In the genomic region with DNA sequence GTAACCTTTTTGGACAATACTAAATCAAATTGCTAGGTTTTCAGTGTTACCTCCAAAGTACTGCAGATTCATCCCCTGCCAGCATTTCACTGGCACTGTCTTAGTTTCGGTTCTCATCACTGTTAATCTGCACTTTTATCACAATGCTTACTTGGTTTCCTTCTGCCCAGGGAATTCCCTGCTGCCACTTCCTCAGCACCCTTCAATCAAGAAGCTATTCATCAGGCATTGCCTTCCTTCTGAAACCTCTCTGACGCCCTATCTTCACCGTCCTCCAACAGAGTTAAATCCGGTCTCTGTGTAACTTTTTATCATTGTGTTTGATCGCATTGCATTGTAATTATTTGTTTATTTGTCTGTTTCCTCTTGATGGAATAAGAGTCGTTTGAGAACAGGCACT, we compare ENCODE assay signal across 25 cellular contexts. TPM values are rescaled to one million over a fixed set of nuclear protein-coding genes. Genes with fewer than 3 reads are reported as not detected.
"Had no signal": no experiment of that assay in that cellular context is flagged by ENCODE, and none has a peak within 500 bp of the region (broad histone marks: within the 10 kb centered on the region; RNA-seq: fewer than 3 reads in every experiment).

No MANE protein-coding gene starts in this region.

- DNase-seq: activated B cell treated with CpG ODN at 0.5 μM for 24 hours; activated CD4-positive, alpha-beta T cell treated with anti-CD3 and anti-CD28 coated beads, Interleukin-2, amount 50 U/mL, for 4 hours; activated CD8-positive, alpha-beta memory T cell treated with anti-CD3 and anti-CD28 coated beads for 24 hours; activated effector memory CD4-positive, alpha-beta T cell treated with Interleukin-2 at 50 U/mL for 16 hours; activated naive CD4-positive, alpha-beta T cell treated with anti-CD3 and anti-CD28 coated beads, Interleukin-2, amount 10 ng/mL, durations not matched to agents 7 days and 5 days; activated naive CD8-positive, alpha-beta T cell treated with anti-CD3 and anti-CD28 coated beads, Interleukin-2, amount 10 ng/mL, durations not matched to agents 7 days and 5 days; amniotic stem cell; brain microvascular endothelial cell; islet precursor cell; left ventricle myocardium superior; mucosa of descending colon; posterior cingulate gyrus; right lobe of liver; stimulated activated CD4-positive, alpha-beta T cell treated with anti-CD3 and anti-CD28 coated beads, Interleukin-2, amount 100 ng/mL, for 48 hours; stimulated activated naive CD4-positive, alpha-beta T cell treated with Interleukin-2 at 50 U/mL for 16 hours; T-helper 2 cell; testis; trophoblast cell; uterus had no signal

- H3K27ac ChIP-seq: brain microvascular endothelial cell, coronary artery, gastroesophageal sphincter, hepatocyte, right lobe of liver, testis, uterus had no signal

- H3K79me2 ChIP-seq: hepatocyte had no signal

- H3K27me3 ChIP-seq: brain microvascular endothelial cell, gastroesophageal sphincter, hepatocyte, right lobe of liver, testis, uterus had no signal

- H2AFZ ChIP-seq: hepatocyte had no signal

- H3K4me2 ChIP-seq: hepatocyte had no signal

- H3K4me3 Mint-ChIP-seq: activated B cell treated with CpG ODN at 0.5 μM for 24 hours; activated naive CD4-positive, alpha-beta T cell treated with anti-CD3 and anti-CD28 coated beads, Interleukin-2, amount 10 ng/mL, durations not matched to agents 7 days and 5 days; activated naive CD8-positive, alpha-beta T cell treated with anti-CD3 and anti-CD28 coated beads, Interleukin-2, amount 10 ng/mL, durations not matched to agents 7 days and 5 days; natural killer cell treated with Interleukin-12 subunit alpha and Interleukin-12 subunit beta and Interleukin-15 and Interleukin-18, amount 100 ng/mL, for 72 hours had no signal

- H3K4me3 ChIP-seq: coronary artery, gastroesophageal sphincter, hepatocyte, mucosa of descending colon, right lobe of liver, testis, uterus had no signal

- H3K36me3 ChIP-seq: brain microvascular endothelial cell, gastroesophageal sphincter, right lobe of liver, uterus had no signal

- FAIRE-seq: astrocyte, endothelial cell of umbilical vein had no signal

- H3K27ac Mint-ChIP-seq: activated B cell treated with CpG ODN at 0.5 μM for 24 hours; activated naive CD4-positive, alpha-beta T cell treated with anti-CD3 and anti-CD28 coated beads, Interleukin-2, amount 10 ng/mL, durations not matched to agents 7 days and 5 days; activated naive CD8-positive, alpha-beta T cell treated with anti-CD3 and anti-CD28 coated beads, Interleukin-2, amount 10 ng/mL, durations not matched to agents 7 days and 5 days; natural killer cell treated with Interleukin-12 subunit alpha and Interleukin-12 subunit beta and Interleukin-15 and Interleukin-18, amount 100 ng/mL, for 72 hours had no signal

- ATAC-seq: gastroesophageal sphincter; left ventricle myocardium superior; mucosa of descending colon; natural killer cell treated with Interleukin-12 subunit alpha and Interleukin-12 subunit beta and Interleukin-15 and Interleukin-18, amount 100 ng/mL, for 72 hours; right lobe of liver had no signal

- H3K9me3 Mint-ChIP-seq: activated B cell treated with CpG ODN at 0.5 μM for 24 hours; activated naive CD4-positive, alpha-beta T cell treated with anti-CD3 and anti-CD28 coated beads, Interleukin-2, amount 10 ng/mL, durations not matched to agents 7 days and 5 days; activated naive CD8-positive, alpha-beta T cell treated with anti-CD3 and anti-CD28 coated beads, Interleukin-2, amount 10 ng/mL, durations not matched to agents 7 days and 5 days; natural killer cell treated with Interleukin-12 subunit alpha and Interleukin-12 subunit beta and Interleukin-15 and Interleukin-18, amount 100 ng/mL, for 72 hours had no signal

- H3K9me3 ChIP-seq: gastroesophageal sphincter, mucosa of descending colon, right lobe of liver, testis, uterus had no signal

- H3K4me1 ChIP-seq: gastroesophageal sphincter, right lobe of liver, testis, uterus had no signal

- H3K4me1 Mint-ChIP-seq: activated B cell treated with CpG ODN at 0.5 μM for 24 hours; activated naive CD4-positive, alpha-beta T cell treated with anti-CD3 and anti-CD28 coated beads, Interleukin-2, amount 10 ng/mL, durations not matched to agents 7 days and 5 days; activated naive CD8-positive, alpha-beta T cell treated with anti-CD3 and anti-CD28 coated beads, Interleukin-2, amount 10 ng/mL, durations not matched to agents 7 days and 5 days had no signal

- H3K36me3 Mint-ChIP-seq: activated naive CD4-positive, alpha-beta T cell treated with anti-CD3 and anti-CD28 coated beads, Interleukin-2, amount 10 ng/mL, durations not matched to agents 7 days and 5 days; activated naive CD8-positive, alpha-beta T cell treated with anti-CD3 and anti-CD28 coated beads, Interleukin-2, amount 10 ng/mL, durations not matched to agents 7 days and 5 days; natural killer cell treated with Interleukin-12 subunit alpha and Interleukin-12 subunit beta and Interleukin-15 and Interleukin-18, amount 100 ng/mL, for 72 hours had no signal

RNA-seq across cellular contexts. Expression of a gene that starts 26.2 kb away (rescaled TPM):
- total RNA-seq: activated B cell treated with CpG ODN at 0.5 μM for 24 hours; activated naive CD8-positive, alpha-beta T cell treated with anti-CD3 and anti-CD28 coated beads, Interleukin-2, amount 10 ng/mL, durations not matched to agents 7 days and 5 days; natural killer cell treated with Interleukin-12 subunit alpha and Interleukin-12 subunit beta and Interleukin-15 and Interleukin-18, amount 100 ng/mL, for 72 hours had no signal
